ENCODE assay signal across 9 cellular contexts in genomic region chr3:133040696-133041523, GRCh38. TPM values are rescaled to one million over a fixed set of nuclear protein-coding genes. Genes with fewer than 3 reads are reported as not detected.
DNase-seq lines count a peak whose midpoint lies in the region; ATAC-seq and TF ChIP-seq lines count a peak whose summit lies in the region.
"Had no signal": no experiment of that assay in that cellular context is flagged by ENCODE, and none has a peak within 500 bp of the region (broad histone marks: within the 10 kb centered on the region; RNA-seq: fewer than 3 reads in every experiment).

No MANE protein-coding gene starts in this region.

- H3K9me3 ChIP-seq in trophoblast cell (ENCODE audit: insufficient read depth, low read depth, low read length): no peaks in the 10 kb centered on the region

- no peak overlapping the region for H3K9ac ChIP-seq in trophoblast cell (ENCODE audit: low read length)

- peaks cover 2% of the 10 kb centered on the region for H3K79me2 ChIP-seq in trophoblast cell (ENCODE audit: control insufficient read depth, insufficient read depth, low read length, poor library complexity)

- H3K14ac ChIP-seq in trophoblast cell (ENCODE audit: low read length): no peak overlapping the region

- H2BK12ac ChIP-seq in trophoblast cell (ENCODE audit: low read length): no peak overlapping the region

- H2BK120ac ChIP-seq in trophoblast cell (ENCODE audit: insufficient read depth, low read length, poor library complexity): no peak overlapping the region

- no CpG with 5 or more reads among the region's 6 CpGs for WGBS in trophoblast cell (ENCODE audit: extremely low coverage, insufficient coverage, insufficient read length)

- TF ChIP-seq CTCF in WI38 (IDR thresholded peaks at IDR 0.05; ENCODE audit: low read depth, low read length): peak; percentile 71

- no peak overlapping the region for H3K27ac ChIP-seq in trophoblast cell (ENCODE audit: low read depth, low read length)

- peaks cover 3 to 7% of the 10 kb centered on the region in 2 experiments for H3K4me1 ChIP-seq in trophoblast cell (ENCODE audit: control insufficient read depth in 1 of 2, insufficient read depth in 2 of 2, low read length in 2 of 2)

- no peak overlapping the region for H2BK5ac ChIP-seq in trophoblast cell (ENCODE audit: low read depth, low read length, poor library complexity)

- H3K79me1 ChIP-seq in trophoblast cell (ENCODE audit: low read length): no peaks in the 10 kb centered on the region

- no peak overlapping the region for H3K4ac ChIP-seq in trophoblast cell (ENCODE audit: low read depth, low read length)

- no peak overlapping the region for H4K8ac ChIP-seq in trophoblast cell (ENCODE audit: low read depth, low read length)

- no peak overlapping the region for H3K4me3 ChIP-seq in WI38 (ENCODE audit: low read depth, low read length)
- no peak overlapping the region for H3K4me3 ChIP-seq in trophoblast cell (ENCODE audit: low read depth, low read length)

- H3K18ac ChIP-seq in trophoblast cell (ENCODE audit: low read length): no peak overlapping the region

- no peak for ATAC-seq in HG03139 (IDR thresholded peaks at IDR 0.05; ENCODE audit: unreplicated experiment)

- H4K91ac ChIP-seq in trophoblast cell (ENCODE audit: low read depth, low read length): no peak overlapping the region

- no peaks in the 10 kb centered on the region for H3K36me3 ChIP-seq in trophoblast cell (ENCODE audit: control insufficient read depth in 1 of 2, insufficient read depth in 2 of 2, low read length in 2 of 2)

- no peak overlapping the region for H2AFZ ChIP-seq in trophoblast cell (ENCODE audit: insufficient read depth, low read length, poor library complexity)

- H4K12ac ChIP-seq in trophoblast cell (ENCODE audit: low read depth, low read length): no peak overlapping the region

- DNase-seq in DMS79 (lab: John Stamatoyannopoulos, UW) (peak; percentile 64), H4 (ENCODE audit: low spot score) (peak; percentile 69), NCI-H2081 treated with DMSO at 0.1 percent for 48 hours (lab: John Stamatoyannopoulos, UW) (peak; percentile 81), germinal center (ENCODE audit: low spot score) (peak; percentile 16), trophoblast cell (peak; percentile 78 to 93), NK-92 (lab: John Stamatoyannopoulos, UW; ENCODE audit: unreplicated experiment) (no peak)

- no peak overlapping the region for H2AK5ac ChIP-seq in trophoblast cell (ENCODE audit: low read length)

- no peak overlapping the region for H3K4me2 ChIP-seq in trophoblast cell (ENCODE audit: low read length)

- H3K23ac ChIP-seq in trophoblast cell (ENCODE audit: low read length): no peak overlapping the region

- H3K27me3 ChIP-seq in trophoblast cell (ENCODE audit: insufficient read depth, low read length): peaks cover 3% of the 10 kb centered on the region

RNA-seq across cellular contexts. Expression of gene TMEM108, which starts 2.7 kb away (rescaled TPM):
- total RNA-seq in H4 (2014; rRNA removed; shearing (Covaris generic)): 0.97 and 1.0 TPM in 2 replicates
- 3.1 and 4.3 TPM in 2 replicates for polyA plus RNA-seq in trophoblast cell (2013)
- total RNA-seq: activated CD8-positive, alpha-beta memory T cell treated with anti-CD3 and anti-CD28 coated beads for 36 hours had no signal
